Comparison of ENCODE assay signal across 20 cellular contexts in genomic region chr16:8848231-8848938, GRCh38. TPM values are rescaled to one million over a fixed set of nuclear protein-coding genes. Genes with fewer than 3 reads are reported as not detected.
A peak's percentile ranks its signal among the peaks of the same experiment; 100 is the strongest.
DNase-seq lines count a peak whose midpoint lies in the region; ATAC-seq, FAIRE-seq and TF ChIP-seq lines count a peak whose summit lies in the region.
"Had no signal": no experiment of that assay in that cellular context is flagged by ENCODE, and none has a peak within 500 bp of the region (broad histone marks: within the 10 kb centered on the region; RNA-seq: fewer than 3 reads in every experiment).

No MANE protein-coding gene starts in this region.

- H3K9ac ChIP-seq in astrocyte (ENCODE audit: low read length): peak overlapping the region; percentile 51

- H3K27me3 ChIP-seq in astrocyte (ENCODE audit: insufficient read depth, low read length) (no peaks in the 10 kb centered on the region), right cardiac atrium (ENCODE audit: control insufficient read depth, insufficient read depth) (no peaks in the 10 kb centered on the region)
- H3K27me3 ChIP-seq: heart left ventricle had no signal

- H2AFZ ChIP-seq in astrocyte (ENCODE audit: low read depth, low read length): no peak overlapping the region

- H3K36me3 Mint-ChIP-seq in astrocyte (ENCODE audit: low read depth, unreplicated experiment): peaks cover 23% of the 10 kb centered on the region

- ATAC-seq in right cardiac atrium (no peak), HG03097 (IDR thresholded peaks at IDR 0.05; ENCODE audit: low FRiP score, unreplicated experiment) (no peak)
- ATAC-seq: heart left ventricle had no signal

- peak overlapping the region; percentile 65 for H3K27ac ChIP-seq in astrocyte (ENCODE audit: low read depth, low read length)
- H3K27ac ChIP-seq in right cardiac atrium (ENCODE audit: low read length): no peak overlapping the region

- no peaks in the 10 kb centered on the region for H3K9me3 ChIP-seq in astrocyte (ENCODE audit: insufficient read depth, low read depth, low read length)
- no peaks in the 10 kb centered on the region for H3K9me3 ChIP-seq in right cardiac atrium (ENCODE audit: control insufficient read depth, low read length)
- H3K9me3 ChIP-seq: heart left ventricle had no signal

- H4K20me1 ChIP-seq in astrocyte (ENCODE audit: insufficient read depth, low read length): peaks cover 85% of the 10 kb centered on the region

- peak overlapping the region; percentile 67 for H3K4me2 ChIP-seq in astrocyte (ENCODE audit: low read length)

- H3K4me3 ChIP-seq in astrocyte (ENCODE audit: insufficient read depth, low read depth, low read length) (no peak overlapping the region), right cardiac atrium (ENCODE audit: low read length) (no peak overlapping the region)
- H3K4me3 ChIP-seq: heart left ventricle, skin epidermis had no signal

- WGBS in right cardiac atrium: 83% methylated on average over 26 of the region's 26 CpGs

- H3K36me3 ChIP-seq in astrocyte (ENCODE audit: insufficient read depth, low read length): peaks cover 21% of the 10 kb centered on the region

- peaks cover 33% of the 10 kb centered on the region for H3K4me1 ChIP-seq in astrocyte (ENCODE audit: insufficient read depth, low read length)
- H3K4me1 ChIP-seq in right cardiac atrium (ENCODE audit: control insufficient read depth, insufficient read depth, low read length): peaks cover 8% of the 10 kb centered on the region

- H3K4me3 Mint-ChIP-seq in astrocyte (ENCODE audit: unreplicated experiment): no peak overlapping the region
- H3K4me3 Mint-ChIP-seq: nephron had no signal

- no peaks in the 10 kb centered on the region for H3K27me3 Mint-ChIP-seq in astrocyte (ENCODE audit: low read depth, unreplicated experiment)

- FAIRE-seq in astrocyte (lab: Jason Lieb, UNC): no peak

- H3K4me1 Mint-ChIP-seq in astrocyte (ENCODE audit: low read depth, unreplicated experiment): peaks cover 29% of the 10 kb centered on the region
- H3K4me1 Mint-ChIP-seq: nephron had no signal

- H3K27ac Mint-ChIP-seq in astrocyte (ENCODE audit: unreplicated experiment): peak overlapping the region; percentile 95
- H3K27ac Mint-ChIP-seq: nephron had no signal

- intact Hi-C loops in right cardiac atrium (cut with DNase I): no loop called here

- peak; percentile 48 for DNase-seq in activated CD8-positive, alpha-beta memory T cell treated with anti-CD3 and anti-CD28 coated beads, Interleukin-2, amount 50 U/mL, for 48 hours
- no peak for DNase-seq in activated CD8-positive, alpha-beta memory T cell treated with anti-CD3 and anti-CD28 coated beads, Interleukin-2, amount 50 U/mL, for 4 hours
- DNase-seq in astrocyte (ENCODE audit: low read depth) (no peak), right cardiac atrium (peak in 2 of 3 donors; percentile 45 to 56), ureter (ENCODE audit: low spot score) (peak; percentile 41), NCI-H748 treated with DMSO at 0.1 percent for 48 hours (lab: John Stamatoyannopoulos, UW) (no peak), retina (no peak)
- DNase-seq: activated gamma-delta T cell, DMS 273 treated with DMSO at 0.1 percent for 48 hours, left colon, MV-4-11, NCI-H446, RPMI8226, T-helper 9 cell had no signal

- no peak for TF ChIP-seq CTCF in astrocyte (IDR thresholded peaks at IDR 0.05; ENCODE audit: insufficient read depth, low read depth, low read length)

- no peaks in the 10 kb centered on the region for H3K9me3 Mint-ChIP-seq in astrocyte (ENCODE audit: unreplicated experiment)
- H3K9me3 Mint-ChIP-seq: nephron had no signal

- peaks cover 28% of the 10 kb centered on the region for H3K79me2 ChIP-seq in astrocyte (ENCODE audit: insufficient read depth, low read length)

RNA-seq across cellular contexts. Expression of gene CARHSP1, which starts 20.4 kb away (rescaled TPM):
- 51.0 and 61.5 TPM in 2 replicates for total RNA-seq in astrocyte
- 10 to 100 TPM; 28.6 to 37.2 (median 35.0) TPM for total RNA-seq in right cardiac atrium
- polyA plus RNA-seq in right cardiac atrium: 75.0 TPM
- 43.6 TPM for total RNA-seq in ureter

RNA-seq across cellular contexts. Expression of gene LITAFD, which starts 33.8 kb away (rescaled TPM):
- total RNA-seq in astrocyte (not detected in 2 replicates), right cardiac atrium (not detected), ureter (not detected)
- not detected for polyA plus RNA-seq in right cardiac atrium
- total RNA-seq: A172, heart left ventricle, left colon, temporal lobe had no signal
- polyA plus RNA-seq: heart left ventricle had no signal

RNA-seq across cellular contexts. Expression of gene PMM2, which starts 50.7 kb away (rescaled TPM):
- 57.8 TPM in 2 replicates for total RNA-seq in astrocyte
- total RNA-seq in right cardiac atrium: 10 to 100 TPM; 10.5 to 29.4 (median 13.0) TPM
- polyA plus RNA-seq in right cardiac atrium: 10.7 TPM
- total RNA-seq in ureter: 70.1 TPM

RNA-seq across cellular contexts. Expression of gene TMEM186, which starts 50.9 kb away (rescaled TPM):
- total RNA-seq in astrocyte (7.9 and 9.6 TPM in 2 replicates), right cardiac atrium (10 to 100 TPM; 12.2 to 12.8 (median 12.3) TPM), ureter (7.2 TPM)
- 11.5 TPM for polyA plus RNA-seq in right cardiac atrium

Comparison
In these comparisons a context has a peak if more than half of its experiments do, and no peak if none do; other contexts are left out.
1. DNase-seq: peak in activated CD8-positive, alpha-beta memory T cell treated with anti-CD3 and anti-CD28 coated beads, Interleukin-2, amount 50 U/mL, for 48 hours (single experiment), right cardiac atrium (2 of 3) and ureter (single experiment); none in activated CD8-positive, alpha-beta memory T cell treated with anti-CD3 and anti-CD28 coated beads, Interleukin-2, amount 50 U/mL, for 4 hours (single experiment), astrocyte (single experiment), NCI-H748 treated with DMSO at 0.1 percent for 48 hours (single experiment) and retina (single experiment).